In the genomic region with DNA sequence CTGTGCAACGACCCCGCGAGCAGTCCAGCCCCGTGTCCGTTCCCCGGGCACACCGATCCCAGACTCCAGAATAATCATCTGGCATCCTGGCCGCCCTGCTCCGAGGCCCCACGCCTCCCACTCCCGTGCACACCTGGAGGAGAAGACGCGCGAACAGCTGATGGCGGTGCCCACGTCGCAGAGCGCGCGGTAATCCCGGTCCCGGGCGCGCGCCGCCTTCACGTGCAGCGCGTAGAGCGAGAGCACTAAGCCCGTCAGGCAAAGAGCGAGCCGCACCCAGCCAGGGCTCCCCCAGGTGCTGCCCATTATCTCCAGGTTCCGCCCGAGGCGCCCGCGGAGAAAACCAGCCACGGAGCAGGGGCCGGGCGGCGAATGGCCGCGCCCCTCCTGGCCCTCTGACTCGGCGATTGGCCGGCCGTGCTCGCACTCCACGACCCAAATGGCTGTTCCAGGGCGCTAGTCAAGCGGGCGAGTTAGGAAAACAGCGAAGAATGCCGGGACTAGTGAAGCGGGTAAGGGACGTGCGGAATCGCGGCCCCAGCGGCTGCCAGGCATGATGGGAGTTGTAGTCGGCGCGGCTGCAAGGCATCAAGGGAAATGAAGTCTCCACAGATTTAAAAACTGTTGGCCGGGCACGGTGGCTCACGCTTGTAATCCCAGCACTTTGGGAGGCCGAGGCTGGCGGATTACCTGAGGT, we compare ENCODE assay signal across 8 cellular contexts. TPM values are rescaled to one million over a fixed set of nuclear protein-coding genes. Genes with fewer than 3 reads are reported as not detected.
DNase-seq lines count a peak whose midpoint lies in the region; ATAC-seq, FAIRE-seq and TF ChIP-seq lines count a peak whose summit lies in the region.

Gene VKORC1, minus strand, starts transcription at position 374 of the 697 bp plus-strand sequence. Its CDS starts 68 bp downstream, at position 306.

- H3K27ac ChIP-seq in HUES64 (ENCODE audit: low read depth, low read length): peak within 1 kb of the TSS; percentile 88
- H3K27ac ChIP-seq in OCI-LY7 (ENCODE audit: low read depth, low read length, poor library complexity, severe bottlenecking): peak within 1 kb of the TSS; percentile 71
- peak within 1 kb of the TSS; percentile 6 for H3K27ac ChIP-seq in endothelial cell of umbilical vein (ENCODE audit: insufficient read depth, low read depth, low read length)

- peak within 1 kb of the TSS; percentile 79 for H3K4me3 ChIP-seq in HUES64 (ENCODE audit: low read length)
- H3K4me3 ChIP-seq in OCI-LY7 (ENCODE audit: low read depth, low read length, poor library complexity, severe bottlenecking): peak within 1 kb of the TSS; percentile 86
- peak within 1 kb of the TSS; percentile 28 to 91 (median 62) for H3K4me3 ChIP-seq in endothelial cell of umbilical vein (replicated peaks in 1 of 3; ENCODE audit: insufficient read depth in 1 of 3, low read depth in 1 of 3, low read length in 3 of 3)
- H3K4me3 ChIP-seq in mononuclear cell (ENCODE audit: low read length): peak within 1 kb of the TSS; percentile 80

- BruUV-seq in OCI-LY7 (replicated peaks; lab: Mats Ljungman, UMichigan) (no TSS peak), endothelial cell of umbilical vein (replicated peaks; lab: Mats Ljungman, UMichigan) (no TSS peak)

- peak; percentile 64 for TF ChIP-seq POLR2A in endothelial cell of umbilical vein (IDR thresholded peaks at IDR 0.05; ENCODE audit: low read depth, low read length)

- intact Hi-C loops in OCI-LY7 (cut with micrococcal nuclease; ENCODE audit: unreplicated experiment): loop anchor here (1.0 kb wide), 3 partner anchors 20 to 109 kb away; partner anchors contain the start of genes HSD3B7, ZNF646 and ZNF668
- intact Hi-C loops in endothelial cell of umbilical vein (cut with micrococcal nuclease): loop anchor here (1.0 to 2.0 kb wide), 8 partner anchors 14 to 141 kb away; partner anchors contain the start of genes BCKDK, HSD3B7, KAT8 and SETD1A

- peak; percentile 81 for ATAC-seq in GM21423 (IDR thresholded peaks at IDR 0.05; ENCODE audit: unreplicated experiment)

- H3K36me3 ChIP-seq in HUES64 (ENCODE audit: insufficient read depth, low read length) (peaks cover 23% of the 10 kb centered on the region), OCI-LY7 (ENCODE audit: insufficient read depth, low read length) (peaks cover 24% of the 10 kb centered on the region), endothelial cell of umbilical vein (ENCODE audit: control insufficient read depth in 2 of 2, extremely low read depth in 1 of 2, insufficient read depth in 2 of 2, low read length in 2 of 2) (peaks cover 2% of the 10 kb centered on the region in 2 experiments)

- no peaks in the 10 kb centered on the region for H3K27me3 ChIP-seq in HUES64 (ENCODE audit: insufficient read depth, low read length)
- no peaks in the 10 kb centered on the region for H3K27me3 ChIP-seq in endothelial cell of umbilical vein (ENCODE audit: control insufficient read depth in 2 of 2, insufficient read depth in 2 of 2, low read length in 2 of 2)
- H3K27me3 ChIP-seq in mononuclear cell (ENCODE audit: insufficient read depth, low read length): no peaks in the 10 kb centered on the region

- H3K9me1 ChIP-seq in endothelial cell of umbilical vein (replicated peaks; ENCODE audit: control insufficient read depth, extremely low read depth, insufficient read depth, low read length): no peaks in the 10 kb centered on the region

- H3K9ac ChIP-seq in HUES64 (ENCODE audit: low read depth, low read length): peak within 1 kb of the TSS; percentile 83
- peak within 1 kb of the TSS; percentile 63 for H3K9ac ChIP-seq in endothelial cell of umbilical vein (replicated peaks; ENCODE audit: extremely low read depth, insufficient read depth, low read length)

- DNase-seq in D341Med (ENCODE audit: low spot score): peak; percentile 91
- DNase-seq in OCI-LY7 (ENCODE audit: low spot score): peak; percentile 92
- peak; percentile 71 for DNase-seq in activated T-cell treated with anti-CD3 and anti-CD28 coated beads for 1 hour (ENCODE audit: low read depth)
- DNase-seq in endothelial cell of umbilical vein (ENCODE audit: low read depth, low spot score): peak; percentile 97
- DNase-seq in stimulated activated CD8-positive, alpha-beta memory T cell treated with anti-CD3 and anti-CD28 coated beads, Interleukin-4, amount 100 ng/mL, for 1 hour (ENCODE audit: low read depth in 2 of 2, low spot score in 1 of 2): peak; percentile 61 to 66

- H2AFZ ChIP-seq in OCI-LY7 (ENCODE audit: low read length) (peak within 1 kb of the TSS; percentile 81), endothelial cell of umbilical vein (ENCODE audit: low read depth, low read length) (peak within 1 kb of the TSS; percentile 77)

- dilution Hi-C loops in endothelial cell of umbilical vein (cut with MboI; ENCODE audit: extremely low pct_ligation_motif_present, low sequenced_read_pairs): no loop called here

- CTCF ChIA-PET in OCI-LY7 (lab: Charles Lee; ENCODE audit: unreplicated experiment) (no interaction called here), endothelial cell of umbilical vein (lab: Charles Lee) (interaction anchor here (1.0 to 6.5 kb wide), 7 partner anchors 21 to 141 kb away, joined by 4 to 66 read pairs (median 7); partner anchors contain the start of genes HSD3B7, KAT8, ZNF646 and ZNF668)

- no peaks in the 10 kb centered on the region for H3K9me2 ChIP-seq in OCI-LY7 (ENCODE audit: insufficient read depth, low read length)

- H4K20me1 ChIP-seq in OCI-LY7 (ENCODE audit: insufficient read depth, low read length) (peaks cover 5% of the 10 kb centered on the region; the same call in 1 of the 2 replicates), endothelial cell of umbilical vein (replicated peaks; ENCODE audit: control insufficient read depth, extremely low read depth, insufficient read depth, low read length) (no peaks in the 10 kb centered on the region)

- POLR2A ChIA-PET in OCI-LY7 (lab: Charles Lee) (interaction anchor here (1.0 to 1.7 kb wide), 3 partner anchors 20 to 23 kb away, joined by 3 to 5 read pairs (median 4); partner anchors contain the start of genes KAT8, ZNF646 and ZNF668), endothelial cell of umbilical vein (lab: Charles Lee) (no interaction called here)

- H3K4me1 ChIP-seq in HUES64 (ENCODE audit: insufficient read depth, low read length) (peaks cover 4% of the 10 kb centered on the region; the same call in 1 of the 2 replicates), OCI-LY7 (ENCODE audit: insufficient read depth, low read length, poor library complexity, severe bottlenecking) (peaks cover 18% of the 10 kb centered on the region), endothelial cell of umbilical vein (ENCODE audit: control insufficient read depth, extremely low read depth, insufficient read depth, low read length) (peaks cover 3% of the 10 kb centered on the region), mononuclear cell (ENCODE audit: insufficient read depth, low read length) (peaks cover 24% of the 10 kb centered on the region)

- FAIRE-seq in endothelial cell of umbilical vein (lab: Jason Lieb, UNC): peak; percentile 99

- no peaks in the 10 kb centered on the region for H3K9me3 ChIP-seq in HUES64 (ENCODE audit: insufficient read depth, low read depth, low read length)
- no peaks in the 10 kb centered on the region for H3K9me3 ChIP-seq in OCI-LY7 (ENCODE audit: low read length)
- H3K9me3 ChIP-seq in endothelial cell of umbilical vein (replicated peaks; ENCODE audit: control insufficient read depth, insufficient read depth, low read length): no peaks in the 10 kb centered on the region
- H3K9me3 ChIP-seq in mononuclear cell (ENCODE audit: low read depth, low read length): no peaks in the 10 kb centered on the region

- H3K4me2 ChIP-seq in OCI-LY7 (ENCODE audit: low read length) (peak within 1 kb of the TSS; percentile 100), endothelial cell of umbilical vein (ENCODE audit: insufficient read depth, low read length) (peak within 1 kb of the TSS; percentile 41)

- under 1% methylated on average over 69 of the region's 69 CpGs for WGBS in HUES64

- no peak for TF ChIP-seq CTCF in OCI-LY7 (conservative IDR thresholded peaks at IDR 0.05; ENCODE audit: low read length)
- no peak for TF ChIP-seq CTCF in endothelial cell of umbilical vein (IDR thresholded peaks at IDR 0.05; ENCODE audit: extremely low read depth in 1 of 2, insufficient read depth in 1 of 2, low read depth in 1 of 2, low read length in 2 of 2)

- H3K79me2 ChIP-seq in OCI-LY7 (ENCODE audit: insufficient read depth, low read depth, low read length): peaks cover 23% of the 10 kb centered on the region
- peaks cover 10% of the 10 kb centered on the region for H3K79me2 ChIP-seq in endothelial cell of umbilical vein (ENCODE audit: control insufficient read depth, insufficient read depth, low read length)

TF ChIP-seq in endothelial cell of umbilical vein, 7 proteins besides CTCF, POLR2A, EP300 and RAD21:
- TF ChIP-seq MYC (IDR thresholded peaks at IDR 0.05; ENCODE audit: low read depth, low read length): no peak
- no peak for TF ChIP-seq JUN (IDR thresholded peaks at IDR 0.05; ENCODE audit: borderline replicate concordance, insufficient read depth, insufficient read length, low read depth)
- TF ChIP-seq, protein P1, sequence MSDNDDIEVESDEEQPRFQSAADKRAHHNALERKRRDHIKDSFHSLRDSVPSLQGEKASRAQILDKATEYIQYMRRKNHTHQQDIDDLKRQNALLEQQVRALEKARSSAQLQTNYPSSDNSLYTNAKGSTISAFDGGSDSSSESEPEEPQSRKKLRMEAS (IDR thresholded peaks at IDR 0.05; ENCODE audit: insufficient read depth, insufficient read length): peak; percentile 2
- peak; percentile 61 for TF ChIP-seq POLR2AphosphoS5 (IDR thresholded peaks at IDR 0.05; ENCODE audit: insufficient read depth, low read depth, low read length)
TF ChIP-seq in endothelial cell of umbilical vein: peak in this region for 2.

RNA-seq across cellular contexts. Expression of gene VKORC1, which starts in this region (rescaled TPM):
- polyA plus RNA-seq in HUES64 (2013, experiment 1 of 2): 66.6 TPM
- 80.0 TPM for polyA plus RNA-seq in HUES64 (2013, experiment 2 of 2)
- total RNA-seq in OCI-LY7 (2014; rRNA removed; shearing (Covaris generic)): 68.8 and 69.3 TPM in 2 replicates
- 60.1 and 70.2 TPM in 2 replicates for total RNA-seq in OCI-LY7 (2022)
- 91.8 and 93.5 TPM in 2 replicates for total RNA-seq in endothelial cell of umbilical vein
- 586 and 728 TPM in 2 replicates for polyA plus RNA-seq in endothelial cell of umbilical vein
- polyA plus RNA-seq in endothelial cell of umbilical vein (2011; cell fraction: cytosol; rRNA removed): 280 and 326 TPM in 2 replicates
- 108 and 116 TPM in 2 replicates for polyA plus RNA-seq in endothelial cell of umbilical vein (2011; cell fraction: nucleus; rRNA removed)
- polyA plus RNA-seq in endothelial cell of umbilical vein (2012): 127 and 148 TPM in 2 replicates
- 286 and 321 TPM in 2 replicates for polyA minus RNA-seq in endothelial cell of umbilical vein
- 75.9 TPM for polyA minus RNA-seq in endothelial cell of umbilical vein (2011; cell fraction: cytosol; rRNA and poly(A)+ RNA removed)
- 22.7 and 23.5 TPM in 2 replicates for polyA minus RNA-seq in endothelial cell of umbilical vein (2011; cell fraction: nucleus; rRNA and poly(A)+ RNA removed)
- 27.1 TPM for total RNA-seq in mononuclear cell

Comparison
In these comparisons a context has a peak if more than half of its experiments do, and no peak if none do; other contexts are left out.
1. Peak in every context shown above with its lines: DNase-seq, ATAC-seq, H3K4me3 ChIP-seq and H3K27ac ChIP-seq.
2. H3K27ac ChIP-seq: peak in every context shown above with its lines; median percentile 88 in HUES64; 71 in OCI-LY7; 6 in endothelial cell of umbilical vein.